In genomic region chr16:10949424-10949970, GRCh38 we compare ENCODE assay signal across 8 cellular contexts. TPM values are rescaled to one million over a fixed set of nuclear protein-coding genes. Genes with fewer than 3 reads are reported as not detected.
DNase-seq lines count a peak whose midpoint lies in the region; ATAC-seq and TF ChIP-seq lines count a peak whose summit lies in the region.

No MANE protein-coding gene starts in this region.

- H3K4me1 ChIP-seq in Peyer's patch (peaks cover 0 to 32% (median 12%) of the 10 kb centered on the region in 4 donors), psoas muscle (peaks cover 44% of the 10 kb centered on the region)

- intact Hi-C loops in psoas muscle (cut with DNase I), result no loop called here

- POLR2A ChIA-PET in BJ (lab: Charles Lee), result no interaction called here

- DNase-seq in BJ (ENCODE audit: low read depth), result no peak
- DNase-seq in Peyer's patch, result peak in 2 of 3 donors; percentile 80 to 83
- no peak for DNase-seq in chondrocyte (ENCODE audit: low spot score)
- DNase-seq in stimulated activated naive CD8-positive, alpha-beta T cell treated with anti-CD3 and anti-CD28 coated beads, Interleukin-15, amount 100 ng/mL, for 72 hours, result peak; percentile 52 to 61
- no peak for DNase-seq in COLO668 (lab: John Stamatoyannopoulos, UW; ENCODE audit: unreplicated experiment)
- DNase-seq in psoas muscle, result no peak

- no peaks in the 10 kb centered on the region for H3K36me3 Mint-ChIP-seq in chondrocyte (ENCODE audit: low read depth)

- no peaks in the 10 kb centered on the region for H3K36me3 ChIP-seq in BJ (ENCODE audit: control insufficient read depth, insufficient read depth, low read length)
- H3K36me3 ChIP-seq in Peyer's patch, result no peaks in the 10 kb centered on the region
- H3K36me3 ChIP-seq in psoas muscle (ENCODE audit: insufficient read depth in 1 of 2, low read depth in 1 of 2), result no peaks in the 10 kb centered on the region

- TF ChIP-seq CTCF in BJ (IDR thresholded peaks at IDR 0.05; ENCODE audit: insufficient read depth, low read depth, low read length), result 0 out of 2 replicates have a peak, but pooled peaks have one; percentile 3
- TF ChIP-seq CTCF in Peyer's patch (IDR thresholded peaks at IDR 0.05), result peak in 1 of 6 experiments; percentile 63
- TF ChIP-seq CTCF in chondrocyte (IDR thresholded peaks at IDR 0.05), result no peak
- TF ChIP-seq CTCF in psoas muscle (IDR thresholded peaks at IDR 0.05), result no peak

- 74 to 85% (median 76%) methylated on average over 7 of the region's 7 CpGs for WGBS in psoas muscle, 3 donors

- H3K27me3 ChIP-seq in BJ (ENCODE audit: control insufficient read depth, insufficient read depth, low read length) (no peaks in the 10 kb centered on the region), Peyer's patch (no peaks in the 10 kb centered on the region), psoas muscle (ENCODE audit: insufficient read depth in 3 of 3, low read length in 2 of 3) (no peaks in the 10 kb centered on the region)

- H3K9me3 ChIP-seq in Peyer's patch (no peaks in the 10 kb centered on the region), psoas muscle (no peaks in the 10 kb centered on the region)

- no peaks in the 10 kb centered on the region for H3K27me3 Mint-ChIP-seq in chondrocyte (ENCODE audit: low read depth)
- no peaks in the 10 kb centered on the region for H3K27me3 Mint-ChIP-seq in stimulated activated naive CD8-positive, alpha-beta T cell treated with anti-CD3 and anti-CD28 coated beads, Interleukin-15, amount 100 ng/mL, for 72 hours

- H3K4me3 ChIP-seq in BJ (ENCODE audit: low read depth, low read length) (no peak overlapping the region), Peyer's patch (no peak overlapping the region), psoas muscle (no peak overlapping the region)

- peaks cover 59% of the 10 kb centered on the region for H3K4me1 Mint-ChIP-seq in chondrocyte (ENCODE audit: low read depth)
- H3K4me1 Mint-ChIP-seq in stimulated activated naive CD8-positive, alpha-beta T cell treated with anti-CD3 and anti-CD28 coated beads, Interleukin-15, amount 100 ng/mL, for 72 hours, result peaks cover 69% of the 10 kb centered on the region

- CTCF ChIA-PET in BJ (lab: Yijun Ruan, JAX), result interaction anchor here (0.7 to 5.0 kb wide), 4 partner anchors 11 to 691 kb away, joined by 3 to 36 read pairs (median 4); no protein-coding TSS in a partner anchor

- H3K4me3 Mint-ChIP-seq in chondrocyte (ENCODE audit: unreplicated experiment), result no peak overlapping the region
- H3K4me3 Mint-ChIP-seq in stimulated activated naive CD8-positive, alpha-beta T cell treated with anti-CD3 and anti-CD28 coated beads, Interleukin-15, amount 100 ng/mL, for 72 hours, result peak overlapping the region in 1 of 2 donors; percentile 50

- H3K27ac ChIP-seq in Peyer's patch, result peak overlapping the region in 1 of 4 donors; percentile 58
- no peak overlapping the region for H3K27ac ChIP-seq in psoas muscle

- no peak for TF ChIP-seq POLR2A in Peyer's patch (IDR thresholded peaks at IDR 0.05)

- H3K27ac Mint-ChIP-seq in chondrocyte (ENCODE audit: unreplicated experiment), result peak overlapping the region; percentile 35
- peak overlapping the region; percentile 57 to 62 for H3K27ac Mint-ChIP-seq in stimulated activated naive CD8-positive, alpha-beta T cell treated with anti-CD3 and anti-CD28 coated beads, Interleukin-15, amount 100 ng/mL, for 72 hours

- no peaks in the 10 kb centered on the region for H3K9me3 Mint-ChIP-seq in chondrocyte (ENCODE audit: low read depth)
- no peaks in the 10 kb centered on the region for H3K9me3 Mint-ChIP-seq in stimulated activated naive CD8-positive, alpha-beta T cell treated with anti-CD3 and anti-CD28 coated beads, Interleukin-15, amount 100 ng/mL, for 72 hours

- ATAC-seq in GM19025 (IDR thresholded peaks at IDR 0.05; ENCODE audit: low read depth, unreplicated experiment), result peak; percentile 71
- ATAC-seq in HG03095 (IDR thresholded peaks at IDR 0.05; ENCODE audit: unreplicated experiment), result peak; percentile 46
- ATAC-seq in stimulated activated naive CD8-positive, alpha-beta T cell treated with anti-CD3 and anti-CD28 coated beads, Interleukin-15, amount 100 ng/mL, for 72 hours, result peak; percentile 84
- ATAC-seq in psoas muscle, result no peak

RNA-seq across cellular contexts. Expression of gene CLEC16A, which starts 5.1 kb away (rescaled TPM):
- polyA plus RNA-seq in BJ (2011; rRNA removed) (7.7 and 8.7 TPM in 2 replicates), psoas muscle (10 to 100 TPM; 13.1 to 28.1 (median 15.3) TPM)
- polyA minus RNA-seq in BJ (2011; rRNA and poly(A)+ RNA removed), result 24.7 and 44.1 TPM in 2 replicates
- total RNA-seq in Peyer's patch (100 to 1,000 TPM in 1 of 4 donors, 10 to 100 TPM in 3; 37.8 to 139 (median 64.3) TPM), chondrocyte (17.9 to 23.1 TPM (median 19.4 TPM) in 3 replicates), psoas muscle (10 to 100 TPM; 18.3 to 24.5 (median 22.4) TPM)

RNA-seq across cellular contexts. Expression of gene DEXI, which starts 7.2 kb away (rescaled TPM):
- polyA plus RNA-seq in BJ (2011; rRNA removed) (32.7 and 55.2 TPM in 2 replicates), psoas muscle (100 to 1,000 TPM in 2 of 3 donors, 10 to 100 TPM in 1; 98.9 to 122 (median 104) TPM)
- polyA minus RNA-seq in BJ (2011; rRNA and poly(A)+ RNA removed), result 17.3 and 23.4 TPM in 2 replicates
- total RNA-seq in Peyer's patch (10 to 100 TPM; 39.8 to 69.3 (median 60.9) TPM), chondrocyte (37.2 to 41.1 TPM (median 40.6 TPM) in 3 replicates), psoas muscle (10 to 100 TPM; 71.9 to 95.1 (median 83.1) TPM)

Comparison
In these comparisons a context has a peak if more than half of its experiments do, and no peak if none do; other contexts are left out.
1. DNase-seq: peak in Peyer's patch (2 of 3) and stimulated activated naive CD8-positive, alpha-beta T cell treated with anti-CD3 and anti-CD28 coated beads, Interleukin-15, amount 100 ng/mL, for 72 hours (2 of 2); none in BJ (single experiment), chondrocyte (single experiment), COLO668 (single experiment) and psoas muscle (0 of 2).
2. ATAC-seq: peak in GM19025 (single experiment), HG03095 (single experiment) and stimulated activated naive CD8-positive, alpha-beta T cell treated with anti-CD3 and anti-CD28 coated beads, Interleukin-15, amount 100 ng/mL, for 72 hours (single experiment); none in psoas muscle (0 of 4).